ENCODE assay signal across 12 cellular contexts in genomic region chr14:54532111-54533012, GRCh38. TPM values are rescaled to one million over a fixed set of nuclear protein-coding genes. Genes with fewer than 3 reads are reported as not detected.
DNase-seq lines count a peak whose midpoint lies in the region; ATAC-seq and TF ChIP-seq lines count a peak whose summit lies in the region.
"Had no signal": no experiment of that assay in that cellular context is flagged by ENCODE, and none has a peak within 500 bp of the region (broad histone marks: within the 10 kb centered on the region; RNA-seq: fewer than 3 reads in every experiment).

No MANE protein-coding gene starts in this region.

- no peak overlapping the region for H4K12ac ChIP-seq in trophoblast cell (ENCODE audit: low read depth, low read length)

- no peak overlapping the region for H2AK5ac ChIP-seq in trophoblast cell (ENCODE audit: low read length)

- no peak overlapping the region for H3K4ac ChIP-seq in trophoblast cell (ENCODE audit: low read depth, low read length)

- H4K91ac ChIP-seq in trophoblast cell (ENCODE audit: low read depth, low read length), result no peak overlapping the region

- H2BK12ac ChIP-seq in trophoblast cell (ENCODE audit: low read length), result no peak overlapping the region

- no CpG with 5 or more reads among the region's 3 CpGs for WGBS in trophoblast cell (ENCODE audit: extremely low coverage, insufficient coverage, insufficient read length)

- no peaks in the 10 kb centered on the region for H3K9me3 ChIP-seq in trophoblast cell (ENCODE audit: insufficient read depth, low read depth, low read length)

- H3K18ac ChIP-seq in trophoblast cell (ENCODE audit: low read length), result no peak overlapping the region

- H3K27me3 ChIP-seq in KMS-11 (ENCODE audit: insufficient read depth, low read depth) (no peaks in the 10 kb centered on the region), trophoblast cell (ENCODE audit: insufficient read depth, low read length) (no peaks in the 10 kb centered on the region)

- no peak overlapping the region for H3K14ac ChIP-seq in trophoblast cell (ENCODE audit: low read length)

- H3K4me1 ChIP-seq in KMS-11 (ENCODE audit: low read depth, poor library complexity, severe bottlenecking) (peaks cover 31% of the 10 kb centered on the region), trophoblast cell (ENCODE audit: control insufficient read depth in 1 of 2, insufficient read depth in 2 of 2, low read length in 2 of 2) (no peaks in the 10 kb centered on the region)

- intact Hi-C loops in left colon (cut with DNase I, micrococcal nuclease), result no loop called here

- H3K4me2 ChIP-seq in KMS-11, result peak overlapping the region; percentile 69
- H3K4me2 ChIP-seq in trophoblast cell (ENCODE audit: low read length), result no peak overlapping the region

- ATAC-seq in GM19395 (IDR thresholded peaks at IDR 0.05; ENCODE audit: unreplicated experiment) (peak; percentile 98), HG02884 (IDR thresholded peaks at IDR 0.05; ENCODE audit: unreplicated experiment) (peak; percentile 97), left colon (no peak)
- ATAC-seq: activated naive CD4-positive, alpha-beta T cell treated with anti-CD3 and anti-CD28 coated beads, Interleukin-2, amount 50 U/mL, for 72 hours; left cardiac atrium had no signal

- H3K79me2 ChIP-seq in KMS-11 (ENCODE audit: insufficient read depth, low read depth), result no peaks in the 10 kb centered on the region
- no peaks in the 10 kb centered on the region for H3K79me2 ChIP-seq in trophoblast cell (ENCODE audit: control insufficient read depth, insufficient read depth, low read length, poor library complexity)

- H3K27ac ChIP-seq in KMS-11 (peak overlapping the region; percentile 62), trophoblast cell (ENCODE audit: low read depth, low read length) (no peak overlapping the region)

- H3K23ac ChIP-seq in trophoblast cell (ENCODE audit: low read length), result no peak overlapping the region

- no peaks in the 10 kb centered on the region for H3K79me1 ChIP-seq in trophoblast cell (ENCODE audit: low read length)

- no peak overlapping the region for H2BK120ac ChIP-seq in trophoblast cell (ENCODE audit: insufficient read depth, low read length, poor library complexity)

- TF ChIP-seq CTCF in KMS-11 (conservative IDR thresholded peaks at IDR 0.05; ENCODE audit: low read depth, low read length), result no peak

- no peak overlapping the region for H4K8ac ChIP-seq in trophoblast cell (ENCODE audit: low read depth, low read length)

- H3K36me3 ChIP-seq in KMS-11 (ENCODE audit: insufficient read depth) (no peaks in the 10 kb centered on the region), trophoblast cell (ENCODE audit: control insufficient read depth in 1 of 2, insufficient read depth in 2 of 2, low read length in 2 of 2) (no peaks in the 10 kb centered on the region)

- no peaks in the 10 kb centered on the region for H4K20me1 ChIP-seq in KMS-11 (ENCODE audit: insufficient read depth)

- no peak for DNase-seq in T1000 (lab: John Stamatoyannopoulos, UW)
- no peak for DNase-seq in left colon
- no peak for DNase-seq in SKM-1 (lab: John Stamatoyannopoulos, UW; ENCODE audit: unreplicated experiment)
- no peak for DNase-seq in trophoblast cell
- DNase-seq: left cardiac atrium; NK-92 treated with Interleukin-12 subunit alpha and Interleukin-12 subunit beta, amount 100 ng/mL, for 24 hours; stimulated activated CD8-positive, alpha-beta memory T cell treated with anti-CD3 and anti-CD28 coated beads, Interleukin-4, amount 100 ng/mL, for 48 hours had no signal

- H3K4me3 ChIP-seq in GM08714 (ENCODE audit: low read length) (peak overlapping the region; percentile 33; the same call in 1 of the 2 replicates), KMS-11 (IDR thresholded peaks at IDR 0.05; ENCODE audit: insufficient read depth, low read depth, low read length) (no peak overlapping the region), trophoblast cell (ENCODE audit: low read depth, low read length) (no peak overlapping the region)

- peak overlapping the region; percentile 16; the same call in 1 of the 2 replicates for H2AFZ ChIP-seq in KMS-11 (ENCODE audit: low read depth)
- H2AFZ ChIP-seq in trophoblast cell (ENCODE audit: insufficient read depth, low read length, poor library complexity), result no peak overlapping the region

- H2BK5ac ChIP-seq in trophoblast cell (ENCODE audit: low read depth, low read length, poor library complexity), result no peak overlapping the region

- H3K9ac ChIP-seq in KMS-11, result peak overlapping the region; percentile 32; the same call in 1 of the 2 replicates
- H3K9ac ChIP-seq in trophoblast cell (ENCODE audit: low read length), result no peak overlapping the region

RNA-seq across cellular contexts. Expression of gene CGRRF1, which starts 22.7 kb away (rescaled TPM):
- total RNA-seq in left colon, result 10 to 100 TPM; 11.6 to 22.5 TPM
- polyA plus RNA-seq in trophoblast cell (2013), result 7.0 and 8.6 TPM in 2 replicates

RNA-seq across cellular contexts. Expression of gene SAMD4A, which starts 34.6 kb away (rescaled TPM):
- 10 to 100 TPM; 11.2 to 26.2 TPM for total RNA-seq in left colon
- polyA plus RNA-seq in trophoblast cell (2013), result 13.2 and 14.0 TPM in 2 replicates

RNA-seq across cellular contexts. Expression of gene GMFB, which starts 43.6 kb away (rescaled TPM):
- 10 to 100 TPM; 64.9 to 77.3 TPM for total RNA-seq in left colon
- 25.7 and 26.5 TPM in 2 replicates for polyA plus RNA-seq in trophoblast cell (2013)
